In the genomic region with DNA sequence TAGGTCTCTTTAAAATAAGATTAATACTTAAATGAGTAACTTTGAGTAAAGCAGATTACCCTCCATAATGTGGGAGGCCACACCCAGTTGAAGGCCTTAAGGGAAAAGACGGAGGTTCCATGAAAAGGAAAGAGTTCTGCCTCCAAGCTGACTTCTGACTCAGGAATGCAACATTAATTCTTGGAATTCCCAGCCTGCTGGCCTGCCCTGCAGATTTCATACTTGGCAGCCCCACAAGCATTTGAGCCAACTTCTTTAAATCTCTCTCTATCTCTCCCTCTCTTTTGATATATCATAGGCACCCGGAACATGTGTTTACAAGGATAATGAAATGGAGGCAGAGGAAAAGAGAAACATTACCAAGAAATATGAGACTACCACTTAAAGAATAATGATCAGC, we compare ENCODE assay signal across 10 cellular contexts.
DNase-seq lines count a peak whose midpoint lies in the region; ATAC-seq and TF ChIP-seq lines count a peak whose summit lies in the region.
"Had no signal": no experiment of that assay in that cellular context is flagged by ENCODE, and none has a peak within 500 bp of the region (broad histone marks: within the 10 kb centered on the region; RNA-seq: fewer than 3 reads in every experiment).

No MANE protein-coding gene starts in this region.

- H2BK12ac ChIP-seq in mesenchymal stem cell (ENCODE audit: low read length in 2 of 2) = no peak overlapping the region

- ATAC-seq in HG03025 (IDR thresholded peaks at IDR 0.05; ENCODE audit: low FRiP score, unreplicated experiment) = no peak
- no peak for ATAC-seq in GM21515 (IDR thresholded peaks at IDR 0.05; ENCODE audit: unreplicated experiment)

- WGBS in mesenchymal stem cell = 0% methylated on average over 1 of the region's 2 CpGs

- H3K14ac ChIP-seq in mesenchymal stem cell (ENCODE audit: low read length in 2 of 2) = no peak overlapping the region

- H2BK15ac ChIP-seq in mesenchymal stem cell (ENCODE audit: low read depth, poor library complexity, severe bottlenecking) = no peak overlapping the region

- peak overlapping the region; percentile 95 for H3K27ac ChIP-seq in mesenchymal stem cell (ENCODE audit: low read length, poor library complexity, severe bottlenecking)

- TF ChIP-seq EP300 in Ishikawa (IDR thresholded peaks at IDR 0.05; ENCODE audit: borderline replicate concordance) = peak; percentile 96

- H3K4me1 ChIP-seq in mesenchymal stem cell (ENCODE audit: control insufficient read depth, insufficient read depth, low read depth, low read length) = peaks cover 9% of the 10 kb centered on the region

- H3K9me3 ChIP-seq in mesenchymal stem cell (ENCODE audit: control insufficient read depth, low read length) = no peaks in the 10 kb centered on the region
- H3K9me3 ChIP-seq: tibial artery had no signal

- H3K27me3 ChIP-seq in mesenchymal stem cell (ENCODE audit: control insufficient read depth in 1 of 2, insufficient read depth in 1 of 2, low read length in 2 of 2) = no peaks in the 10 kb centered on the region
- H3K27me3 ChIP-seq: tibial artery had no signal

- H3K36me3 ChIP-seq in mesenchymal stem cell (ENCODE audit: control insufficient read depth in 1 of 2, insufficient read depth in 2 of 2, low read depth in 1 of 2, low read length in 2 of 2) = no peaks in the 10 kb centered on the region
- H3K36me3 ChIP-seq: tibial artery had no signal

- no peak overlapping the region for H3K4ac ChIP-seq in mesenchymal stem cell (ENCODE audit: low read depth in 1 of 2, low read length in 2 of 2)

- no peak overlapping the region for H2AFZ ChIP-seq in mesenchymal stem cell (ENCODE audit: low read depth, low read length)

- DNase-seq in AG09319 (ENCODE audit: extremely low read depth, low read depth) (peak; percentile 67), choroid plexus epithelial cell (ENCODE audit: low read depth) (peak; percentile 94), mesenchymal stem cell (peak; percentile 68), NCI-H2107 (lab: John Stamatoyannopoulos, UW) (no peak)
- no peak for DNase-seq in activated CD4-positive, alpha-beta T cell treated with anti-CD3 and anti-CD28 coated beads for 48 hours
- DNase-seq: amygdala, tibial artery had no signal

- H3K18ac ChIP-seq in mesenchymal stem cell (ENCODE audit: low read depth in 1 of 2, low read length in 2 of 2) = no peak overlapping the region

- H2AK5ac ChIP-seq in mesenchymal stem cell (ENCODE audit: low read length, severe bottlenecking) = no peak overlapping the region

- TF ChIP-seq RAD21 in Ishikawa (IDR thresholded peaks at IDR 0.05; ENCODE audit: low read depth) = peak; percentile 40; the same call in 1 of the 2 replicates

- H2BK5ac ChIP-seq in mesenchymal stem cell (ENCODE audit: low read depth, low read length, poor library complexity, severe bottlenecking) = no peak overlapping the region

- no peaks in the 10 kb centered on the region for H3K79me1 ChIP-seq in mesenchymal stem cell (replicated peaks; ENCODE audit: low read length, poor library complexity, severe bottlenecking)

- H3K4me3 ChIP-seq in choroid plexus epithelial cell (ENCODE audit: low read depth, low read length) (no peak overlapping the region), mesenchymal stem cell (ENCODE audit: insufficient read depth in 1 of 2, low read depth in 1 of 2, low read length in 2 of 2) (no peak overlapping the region)
- H3K4me3 ChIP-seq: tibial artery had no signal

- H3K9ac ChIP-seq in mesenchymal stem cell (ENCODE audit: low read length) = no peak overlapping the region

- no peak overlapping the region for H3K23ac ChIP-seq in mesenchymal stem cell (ENCODE audit: low read length in 2 of 2)

- TF ChIP-seq CTCF in AG09319 (IDR thresholded peaks at IDR 0.05; ENCODE audit: low read depth, low read length) = no peak
- no peak for TF ChIP-seq CTCF in choroid plexus epithelial cell (conservative IDR thresholded peaks at IDR 0.05; ENCODE audit: low read depth, low read length)

- H2BK120ac ChIP-seq in mesenchymal stem cell (ENCODE audit: low read depth, low read length) = no peak overlapping the region

- H4K8ac ChIP-seq in mesenchymal stem cell (ENCODE audit: low read length) = no peak overlapping the region

- H4K91ac ChIP-seq in mesenchymal stem cell (ENCODE audit: low read length) = no peak overlapping the region

- no peak overlapping the region for H3K4me2 ChIP-seq in mesenchymal stem cell (ENCODE audit: low read length, poor library complexity, severe bottlenecking)

TF ChIP-seq in Ishikawa, 13 proteins besides CTCF, POLR2A, EP300 and RAD21:
- TF ChIP-seq, protein P1, sequence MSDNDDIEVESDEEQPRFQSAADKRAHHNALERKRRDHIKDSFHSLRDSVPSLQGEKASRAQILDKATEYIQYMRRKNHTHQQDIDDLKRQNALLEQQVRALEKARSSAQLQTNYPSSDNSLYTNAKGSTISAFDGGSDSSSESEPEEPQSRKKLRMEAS (IDR thresholded peaks at IDR 0.05) = peak; percentile 60; the same call in 1 of the 2 replicates
- TF ChIP-seq USF1 (IDR thresholded peaks at IDR 0.05) (peak; percentile 12; the same call in 1 of the 2 replicates), ZBTB7A (IDR thresholded peaks at IDR 0.05; ENCODE audit: low read depth) (no peak), CREB1 (IDR thresholded peaks at IDR 0.05; ENCODE audit: low read depth) (no peak), TCF12 (IDR thresholded peaks at IDR 0.05; ENCODE audit: low read depth) (peak; percentile 94), FOXM1 (IDR thresholded peaks at IDR 0.05; ENCODE audit: borderline replicate concordance, low read depth) (peak; percentile 91), NFIC (IDR thresholded peaks at IDR 0.05) (peak; percentile 97), CEBPB (IDR thresholded peaks at IDR 0.05) (peak; percentile 57), YY1 (IDR thresholded peaks at IDR 0.05; ENCODE audit: low read depth) (no peak), TEAD4 (IDR thresholded peaks at IDR 0.05) (peak; percentile 100), TAF1 (IDR thresholded peaks at IDR 0.05; ENCODE audit: low read depth) (no peak), EGR1 (IDR thresholded peaks at IDR 0.05) (no peak)
- TF ChIP-seq, protein P2, sequence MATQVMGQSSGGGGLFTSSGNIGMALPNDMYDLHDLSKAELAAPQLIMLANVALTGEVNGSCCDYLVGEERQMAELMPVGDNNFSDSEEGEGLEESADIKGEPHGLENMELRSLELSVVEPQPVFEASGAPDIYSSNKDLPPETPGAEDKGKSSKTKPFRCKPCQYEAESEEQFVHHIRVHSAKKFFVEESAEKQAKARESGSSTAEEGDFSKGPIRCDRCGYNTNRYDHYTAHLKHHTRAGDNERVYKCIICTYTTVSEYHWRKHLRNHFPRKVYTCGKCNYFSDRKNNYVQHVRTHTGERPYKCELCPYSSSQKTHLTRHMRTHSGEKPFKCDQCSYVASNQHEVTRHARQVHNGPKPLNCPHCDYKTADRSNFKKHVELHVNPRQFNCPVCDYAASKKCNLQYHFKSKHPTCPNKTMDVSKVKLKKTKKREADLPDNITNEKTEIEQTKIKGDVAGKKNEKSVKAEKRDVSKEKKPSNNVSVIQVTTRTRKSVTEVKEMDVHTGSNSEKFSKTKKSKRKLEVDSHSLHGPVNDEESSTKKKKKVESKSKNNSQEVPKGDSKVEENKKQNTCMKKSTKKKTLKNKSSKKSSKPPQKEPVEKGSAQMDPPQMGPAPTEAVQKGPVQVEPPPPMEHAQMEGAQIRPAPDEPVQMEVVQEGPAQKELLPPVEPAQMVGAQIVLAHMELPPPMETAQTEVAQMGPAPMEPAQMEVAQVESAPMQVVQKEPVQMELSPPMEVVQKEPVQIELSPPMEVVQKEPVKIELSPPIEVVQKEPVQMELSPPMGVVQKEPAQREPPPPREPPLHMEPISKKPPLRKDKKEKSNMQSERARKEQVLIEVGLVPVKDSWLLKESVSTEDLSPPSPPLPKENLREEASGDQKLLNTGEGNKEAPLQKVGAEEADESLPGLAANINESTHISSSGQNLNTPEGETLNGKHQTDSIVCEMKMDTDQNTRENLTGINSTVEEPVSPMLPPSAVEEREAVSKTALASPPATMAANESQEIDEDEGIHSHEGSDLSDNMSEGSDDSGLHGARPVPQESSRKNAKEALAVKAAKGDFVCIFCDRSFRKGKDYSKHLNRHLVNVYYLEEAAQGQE (IDR thresholded peaks at IDR 0.05; ENCODE audit: low read depth) = no peak

Comparison
In these comparisons a context has a peak if more than half of its experiments do, and no peak if none do; other contexts are left out.
1. DNase-seq: peak in AG09319 (single experiment), choroid plexus epithelial cell (single experiment) and mesenchymal stem cell (single experiment); none in NCI-H2107 (single experiment) and activated CD4-positive, alpha-beta T cell treated with anti-CD3 and anti-CD28 coated beads for 48 hours (single experiment).